21 cellular contexts compared by ENCODE assay signal in genomic region chr22:49112176-49112575, GRCh38.
"Had no signal": no experiment of that assay in that cellular context is flagged by ENCODE, and none has a peak within 500 bp of the region (broad histone marks: within the 10 kb centered on the region; RNA-seq: fewer than 3 reads in every experiment).

No MANE protein-coding gene starts in this region.

- FAIRE-seq: RCC 7860 had no signal

- DNase-seq: IMR-90, Karpas-422, KG1, MG63, NCI-H1092, NCI-H1105 treated with DMSO at 0.1 percent for 48 hours, NCI-H1417 treated with DMSO at 0.1 percent for 48 hours, NCI-H146, NCI-H1694 treated with DMSO at 0.1 percent for 48 hours, NCI-H1930, NCI-H2171, NCI-H226, NCI-H446, NCI-H510A, NCI-H524 treated with DMSO at 0.1 percent for 48 hours, NCI-H69, NCI-H774, Right ventricle myocardium superior, RPMI8226, SK-N-SH had no signal

- H3K4me3 ChIP-seq: MG63 had no signal

- H3K27me3 ChIP-seq: MG63 had no signal

- H3K9me3 ChIP-seq: MG63, SK-N-SH had no signal

- H3K36me3 ChIP-seq: MG63 had no signal

- H3K9ac ChIP-seq: SK-N-SH had no signal

- H3K4me2 ChIP-seq: SK-N-SH had no signal
